ENCODE assay signal across 8 cellular contexts in genomic region chr22:17774206-17774927, GRCh38. TPM values are rescaled to one million over a fixed set of nuclear protein-coding genes. Genes with fewer than 3 reads are reported as not detected.
DNase-seq lines count a peak whose midpoint lies in the region; ATAC-seq and TF ChIP-seq lines count a peak whose summit lies in the region.

TSS of gene BID (minus strand) at chr22:17774469. CDS start at chr22:17750116, 24,353 bp downstream.

- H3K9ac ChIP-seq in SU-DHL-6 (ENCODE audit: low read length) = peak within 1 kb of the TSS; percentile 62

- peak within 1 kb of the TSS; percentile 50 for H3K4me2 ChIP-seq in SU-DHL-6 (ENCODE audit: low read depth, low read length, poor library complexity, severe bottlenecking)

- H4K20me1 ChIP-seq in SU-DHL-6 (ENCODE audit: low read depth, low read length) = no peaks in the 10 kb centered on the region

- H3K4me3 ChIP-seq in SU-DHL-6 (ENCODE audit: insufficient read depth, low read length, poor library complexity, severe bottlenecking) (peak within 1 kb of the TSS; percentile 56), kidney epithelial cell (ENCODE audit: low read depth, low read length) (peak within 1 kb of the TSS; percentile 38)

- H3K9me2 ChIP-seq in SU-DHL-6 (replicated peaks; ENCODE audit: insufficient read depth, low read length) = no peaks in the 10 kb centered on the region

- H3K27ac ChIP-seq in SU-DHL-6 (ENCODE audit: low read depth, low read length) = 0 out of 2 replicates have a peak within 1 kb of the TSS, but pooled peaks have one; percentile 6

- H3K36me3 ChIP-seq in SU-DHL-6 (ENCODE audit: low read length) = no peaks in the 10 kb centered on the region
- no peaks in the 10 kb centered on the region for H3K36me3 ChIP-seq in kidney epithelial cell (ENCODE audit: control insufficient read depth, insufficient read depth, low read length)

- H3F3A ChIP-seq in SU-DHL-6 (ENCODE audit: insufficient read depth) = peaks cover 5% of the 10 kb centered on the region; the same call in 1 of the 2 replicates

- H3K79me2 ChIP-seq in SU-DHL-6 (ENCODE audit: insufficient read depth, low read length) = peaks cover 11% of the 10 kb centered on the region; the same call in 1 of the 2 replicates

- TF ChIP-seq CTCF in SU-DHL-6 (IDR thresholded peaks at IDR 0.05; ENCODE audit: insufficient read depth, low read length, poor library complexity, severe bottlenecking) (no peak), kidney epithelial cell (IDR thresholded peaks at IDR 0.05; ENCODE audit: insufficient read depth, low read length, poor library complexity, severe bottlenecking) (no peak)

- DNase-seq in DMS53 (lab: John Stamatoyannopoulos, UW) = peak; percentile 56
- no peak for DNase-seq in DMS53 treated with DMSO at 0.1 percent for 48 hours (lab: John Stamatoyannopoulos, UW; ENCODE audit: unreplicated experiment)
- DNase-seq in central memory CD4-positive, alpha-beta T cell = peak; percentile 39
- DNase-seq in kidney epithelial cell (ENCODE audit: low read depth) = no peak
- DNase-seq in stimulated activated CD4-positive, alpha-beta T cell treated with anti-CD3 and anti-CD28 coated beads, Interleukin-4, amount 100 ng/mL, for 24 hours = peak; percentile 28
- no peak for DNase-seq in DMS153 treated with DMSO at 0.1 percent for 48 hours (lab: John Stamatoyannopoulos, UW; ENCODE audit: unreplicated experiment)

- H3K9me3 ChIP-seq in SU-DHL-6 (ENCODE audit: insufficient read depth, low read length) = no peaks in the 10 kb centered on the region

- H2AFZ ChIP-seq in SU-DHL-6 (ENCODE audit: low read depth, low read length, severe bottlenecking) = no peak within 1 kb of the TSS

- peak; percentile 39 for ATAC-seq in HG02970 (IDR thresholded peaks at IDR 0.05; ENCODE audit: low FRiP score, unreplicated experiment)

- H3K27me3 ChIP-seq in SU-DHL-6 (ENCODE audit: low read length) (no peaks in the 10 kb centered on the region), kidney epithelial cell (ENCODE audit: control insufficient read depth, insufficient read depth, low read length) (no peaks in the 10 kb centered on the region)

RNA-seq across cellular contexts. Expression of gene BID, which starts in this region (rescaled TPM):
- total RNA-seq in kidney epithelial cell = 41.5 and 67.8 TPM in 2 replicates

Comparison
In these comparisons a context has a peak if more than half of its experiments do, and no peak if none do; other contexts are left out.
1. DNase-seq: peak in DMS53 (single experiment), central memory CD4-positive, alpha-beta T cell (single experiment) and stimulated activated CD4-positive, alpha-beta T cell treated with anti-CD3 and anti-CD28 coated beads, Interleukin-4, amount 100 ng/mL, for 24 hours (single experiment); none in DMS53 treated with DMSO at 0.1 percent for 48 hours (single experiment), kidney epithelial cell (single experiment) and DMS153 treated with DMSO at 0.1 percent for 48 hours (single experiment).